In genomic region chr2:97670471-97670870, GRCh38 we compare ENCODE assay signal across 5 cellular contexts.
"Had no signal": no experiment of that assay in that cellular context is flagged by ENCODE, and none has a peak within 500 bp of the region (broad histone marks: within the 10 kb centered on the region; RNA-seq: fewer than 3 reads in every experiment).

No MANE protein-coding gene starts in this region.

- H3K9me3 Mint-ChIP-seq: IgD-negative memory B cell had no signal

- DNase-seq: IMR-90, KBM-7 had no signal

- H3K4me3 ChIP-seq: K562 had no signal

- H3K27ac ChIP-seq: HL-60 had no signal

- H3K27me3 Mint-ChIP-seq: IgD-negative memory B cell had no signal
